ENCODE assay signal across 22 cellular contexts in the genomic region with DNA sequence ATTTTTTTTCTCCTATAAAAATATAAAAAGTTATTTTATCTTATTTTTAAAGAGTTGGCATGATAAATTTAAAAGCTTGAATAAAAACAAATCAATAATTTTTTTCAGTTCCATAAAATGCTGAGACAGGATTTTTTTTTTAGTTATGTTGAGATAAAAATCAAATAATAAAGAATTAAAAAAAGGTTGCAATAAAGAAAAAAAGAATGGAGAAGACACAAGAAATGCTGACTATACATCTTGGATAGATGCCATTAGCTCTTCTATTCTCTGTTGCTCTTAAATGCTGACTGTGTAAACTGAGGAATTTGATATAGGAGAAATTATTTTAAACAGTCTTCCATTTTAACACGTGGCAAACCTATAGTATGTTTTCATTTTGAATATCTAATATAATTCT.
DNase-seq lines count a peak whose midpoint lies in the region; ATAC-seq and FAIRE-seq lines count a peak whose summit lies in the region.
"Had no signal": no experiment of that assay in that cellular context is flagged by ENCODE, and none has a peak within 500 bp of the region (broad histone marks: within the 10 kb centered on the region; RNA-seq: fewer than 3 reads in every experiment).

No MANE protein-coding gene starts in this region.

- H3K36me3 ChIP-seq in SK-N-MC (ENCODE audit: insufficient read depth, low read length): no peaks in the 10 kb centered on the region
- H3K36me3 ChIP-seq: HAP-1 had no signal

- FAIRE-seq in A204.1 (lab: Jason Lieb, UNC) (peak; percentile 60), frontal cortex (lab: Jason Lieb, UNC) (peak; percentile 70)
- FAIRE-seq: GM12891, GM18507, H54 had no signal

- peak overlapping the region; percentile 63; the same call in 1 of the 2 replicates for H3K27ac ChIP-seq in SK-N-MC
- H3K27ac ChIP-seq: 22Rv1 had no signal

- no peak for ATAC-seq in left cardiac atrium

- H3K9me3 ChIP-seq in SK-N-MC (ENCODE audit: low read depth, low read length): 0 out of 2 replicates have a peak, but pooled peaks cover 3% of the 10 kb centered on the region
- H3K9me3 ChIP-seq: HAP-1 had no signal

- intact Hi-C loops in left cardiac atrium (cut with DNase I): no loop called here

- no peak overlapping the region for H3K9ac ChIP-seq in SK-N-MC (ENCODE audit: insufficient read length)

- H3K4me3 ChIP-seq in SK-N-MC: no peak overlapping the region
- H3K4me3 ChIP-seq: HAP-1 had no signal

- DNase-seq in NCI-H1092 treated with DMSO at 0.1 percent for 48 hours (lab: John Stamatoyannopoulos, UW): peak; percentile 2
- no peak for DNase-seq in NCI-H1092 (lab: John Stamatoyannopoulos, UW)
- peak; percentile 24 for DNase-seq in SK-N-MC (ENCODE audit: low read depth, low spot score)
- DNase-seq in frontal cortex (ENCODE audit: low spot score in 2 of 2): no peak
- no peak for DNase-seq in retina
- DNase-seq in inferior parietal cortex (ENCODE audit: extremely low spot score): no peak
- DNase-seq in left cardiac atrium: no peak
- DNase-seq: C1 segment of cervical spinal cord; Calu3; CD4-positive, alpha-beta memory T cell; COR-L47; DMS53; DMS79 treated with DMSO at 0.1 percent for 48 hours; GF-D8; GOT3; HFFc6 had no signal

Comparison
In these comparisons a context has a peak if more than half of its experiments do, and no peak if none do; other contexts are left out.
1. DNase-seq: peak in NCI-H1092 treated with DMSO at 0.1 percent for 48 hours (single experiment) and SK-N-MC (single experiment); none in NCI-H1092 (single experiment), frontal cortex (0 of 2), retina (single experiment), inferior parietal cortex (single experiment) and left cardiac atrium (single experiment).